In genomic region chr5:95836544-95836943, GRCh38 we compare ENCODE assay signal across 11 cellular contexts. TPM values are rescaled to one million over a fixed set of nuclear protein-coding genes. Genes with fewer than 3 reads are reported as not detected.
DNase-seq lines count a peak whose midpoint lies in the region; FAIRE-seq and TF ChIP-seq lines count a peak whose summit lies in the region.
"Had no signal": no experiment of that assay in that cellular context is flagged by ENCODE, and none has a peak within 500 bp of the region (broad histone marks: within the 10 kb centered on the region; RNA-seq: fewer than 3 reads in every experiment).

No MANE protein-coding gene starts in this region.

- H3K36me3 ChIP-seq in ACC112 (ENCODE audit: insufficient read depth, low read length) (no peaks in the 10 kb centered on the region), mesenchymal stem cell (ENCODE audit: control insufficient read depth in 1 of 2, insufficient read depth in 2 of 2, low read depth in 1 of 2, low read length in 2 of 2) (no peaks in the 10 kb centered on the region)
- H3K36me3 ChIP-seq: MG63 had no signal

- no peak overlapping the region for H2BK5ac ChIP-seq in mesenchymal stem cell (ENCODE audit: low read depth, low read length, poor library complexity, severe bottlenecking)

- H3K18ac ChIP-seq in mesenchymal stem cell (ENCODE audit: low read depth in 1 of 2, low read length in 2 of 2) = no peak overlapping the region

- H2AK5ac ChIP-seq in mesenchymal stem cell (ENCODE audit: low read length, severe bottlenecking) = no peak overlapping the region

- no peak for TF ChIP-seq CTCF in GM12864 (IDR thresholded peaks at IDR 0.05; ENCODE audit: low read depth, low read length, missing control alignments)
- TF ChIP-seq CTCF in RWPE1 (conservative IDR thresholded peaks at IDR 0.05; ENCODE audit: low read depth) = no peak

- no peak overlapping the region for H4K91ac ChIP-seq in mesenchymal stem cell (ENCODE audit: low read length)

- no peak overlapping the region for H3K4ac ChIP-seq in mesenchymal stem cell (ENCODE audit: low read depth in 1 of 2, low read length in 2 of 2)

- DNase-seq in GM12864 (ENCODE audit: low read depth) (no peak), RPMI8226 (peak; percentile 40), mesenchymal stem cell (no peak), RCC 7860 (ENCODE audit: low spot score) (no peak), RWPE1 (ENCODE audit: low spot score) (no peak), NCI-H446 treated with DMSO at 0.1 percent for 48 hours (lab: John Stamatoyannopoulos, UW) (no peak)
- no peak for DNase-seq in stimulated activated CD4-positive, alpha-beta T cell treated with anti-CD3 and anti-CD28 coated beads, Interleukin-2, amount 100 ng/mL, for 48 hours
- DNase-seq: effector CD8-positive, alpha-beta T cell; MG63 had no signal

- H2AFZ ChIP-seq in ACC112 (ENCODE audit: low read length, unreplicated experiment) (peak overlapping the region; percentile 50), mesenchymal stem cell (ENCODE audit: low read depth, low read length) (no peak overlapping the region)

- H3K9ac ChIP-seq in mesenchymal stem cell (ENCODE audit: low read length) = peak overlapping the region; percentile 91

- H2BK15ac ChIP-seq in mesenchymal stem cell (ENCODE audit: low read depth, poor library complexity, severe bottlenecking) = no peak overlapping the region

- no peak overlapping the region for H3K4me2 ChIP-seq in mesenchymal stem cell (ENCODE audit: low read length, poor library complexity, severe bottlenecking)

- no peak overlapping the region for H2BK12ac ChIP-seq in mesenchymal stem cell (ENCODE audit: low read length in 2 of 2)

- POLR2A ChIA-PET in RWPE1 (lab: Yijun Ruan, JAX; ENCODE audit: low non-redundant PET) = no interaction called here

- H3K4me1 ChIP-seq in ACC112 (ENCODE audit: control insufficient read depth, insufficient read depth, low read length, unreplicated experiment) (peaks cover 32% of the 10 kb centered on the region), mesenchymal stem cell (ENCODE audit: control insufficient read depth, insufficient read depth, low read depth, low read length) (peaks cover 3% of the 10 kb centered on the region)

- WGBS in mesenchymal stem cell = 100% methylated on average over 1 of the region's 1 CpG

- no peak overlapping the region for H3K23ac ChIP-seq in mesenchymal stem cell (ENCODE audit: low read length in 2 of 2)

- H4K8ac ChIP-seq in mesenchymal stem cell (ENCODE audit: low read length) = no peak overlapping the region

- no peak overlapping the region for H3K14ac ChIP-seq in mesenchymal stem cell (ENCODE audit: low read length in 2 of 2)

- CTCF ChIA-PET in RWPE1 (lab: Yijun Ruan, JAX) = interaction anchor here (0.6 to 1.8 kb wide), 2 partner anchors 56 to 499 kb away, joined by 6 to 7 read pairs; no protein-coding TSS in a partner anchor

- H3K4me3 ChIP-seq in ACC112 (ENCODE audit: low read depth, low read length) (peak overlapping the region; percentile 80), GM12864 (ENCODE audit: low read depth, low read length) (peak overlapping the region; percentile 59; the same call in 1 of the 2 replicates), mesenchymal stem cell (ENCODE audit: insufficient read depth in 1 of 2, low read depth in 1 of 2, low read length in 2 of 2) (peak overlapping the region in 1 of 2 experiments; percentile 81)
- H3K4me3 ChIP-seq: MG63 had no signal

- H3K27me3 ChIP-seq in ACC112 (ENCODE audit: insufficient read depth, low read length) (no peaks in the 10 kb centered on the region), mesenchymal stem cell (ENCODE audit: control insufficient read depth in 1 of 2, insufficient read depth in 1 of 2, low read length in 2 of 2) (no peaks in the 10 kb centered on the region)
- H3K27me3 ChIP-seq: MG63 had no signal

- H3K27ac ChIP-seq in ACC112 (ENCODE audit: low read depth, low read length) (peak overlapping the region; percentile 77), mesenchymal stem cell (ENCODE audit: low read length, poor library complexity, severe bottlenecking) (no peak overlapping the region), RWPE1 (no peak overlapping the region)

- H3K79me2 ChIP-seq in ACC112 (ENCODE audit: control insufficient read depth, insufficient read depth, low read length, unreplicated experiment) = peaks cover 5% of the 10 kb centered on the region

- no peak overlapping the region for H2BK120ac ChIP-seq in mesenchymal stem cell (ENCODE audit: low read depth, low read length)

- H3K9me3 ChIP-seq in mesenchymal stem cell (ENCODE audit: control insufficient read depth, low read length) = no peaks in the 10 kb centered on the region
- H3K9me3 ChIP-seq: MG63 had no signal

- no peak for FAIRE-seq in RCC 7860 (lab: Jason Lieb, UNC)
- FAIRE-seq: keratinocyte had no signal

- H3K79me1 ChIP-seq in mesenchymal stem cell (replicated peaks; ENCODE audit: low read length, poor library complexity, severe bottlenecking) = no peaks in the 10 kb centered on the region

RNA-seq across cellular contexts. Expression of gene GLRX, which starts 14.0 kb away (rescaled TPM):
- polyA plus RNA-seq in mesenchymal stem cell (2013, experiment 1 of 2) = 137 TPM
- 143 TPM for polyA plus RNA-seq in mesenchymal stem cell (2013, experiment 2 of 2)
